ENCODE assay signal across 24 cellular contexts in the genomic region with DNA sequence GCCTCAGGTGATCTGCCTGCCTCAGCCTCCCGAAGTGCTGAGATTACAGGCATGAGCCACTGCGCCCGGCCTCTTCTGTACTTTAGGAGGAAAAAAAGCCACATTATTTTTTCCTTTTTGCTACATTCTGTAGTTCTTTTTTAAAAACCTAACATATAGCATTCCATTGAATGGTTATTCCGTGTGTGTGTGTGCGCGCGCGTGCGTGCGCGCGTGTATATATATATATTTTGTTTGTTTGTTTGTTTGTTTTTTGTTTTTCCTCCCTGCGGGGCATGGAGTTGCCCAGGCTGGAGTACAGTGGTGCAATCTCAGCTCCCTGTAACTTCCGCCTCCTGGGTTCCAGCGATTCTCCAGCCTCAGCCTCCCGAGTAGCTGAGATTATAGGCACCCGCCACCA.
"Had no signal": no experiment of that assay in that cellular context is flagged by ENCODE, and none has a peak within 500 bp of the region (broad histone marks: within the 10 kb centered on the region; RNA-seq: fewer than 3 reads in every experiment).

No MANE protein-coding gene starts in this region.

- H3K27me3 ChIP-seq: adrenal gland, body of pancreas, colonic mucosa, pancreas, stomach, thyroid gland, upper lobe of right lung had no signal

- H3K27me3 Mint-ChIP-seq: activated B cell treated with CpG ODN at 0.5 μM for 24 hours; activated CD4-positive, alpha-beta T cell treated with anti-CD3 and anti-CD28 coated beads for 36 hours; activated CD8-positive, alpha-beta memory T cell treated with anti-CD3 and anti-CD28 coated beads, Interleukin-2, amount 10 ng/mL, durations not matched to agents 7 days and 5 days; activated naive CD8-positive, alpha-beta T cell treated with anti-CD3 and anti-CD28 coated beads for 36 hours; effector memory CD8-positive, alpha-beta T cell; naive thymus-derived CD4-positive, alpha-beta T cell; stimulated activated naive B cell treated with anti-CD40 and anti-IgM and Interleukin-4, amounts not matched to agents 10 μg/mL and 1 μg/mL and 100 μg/mL, for 72 hours had no signal

- H3K4me1 Mint-ChIP-seq: activated B cell treated with CpG ODN at 0.5 μM for 24 hours had no signal

- H3K9me3 ChIP-seq: adrenal gland, body of pancreas, colonic mucosa, pancreas, prostate gland, stomach, thyroid gland, upper lobe of right lung had no signal

- H3K27ac Mint-ChIP-seq: activated B cell treated with CpG ODN at 0.5 μM for 24 hours; activated CD4-positive, alpha-beta T cell treated with anti-CD3 and anti-CD28 coated beads for 36 hours; activated CD8-positive, alpha-beta memory T cell treated with anti-CD3 and anti-CD28 coated beads, Interleukin-2, amount 10 ng/mL, durations not matched to agents 7 days and 5 days; stimulated activated naive B cell treated with anti-CD40 and anti-IgM and Interleukin-4, amounts not matched to agents 10 μg/mL and 1 μg/mL and 100 μg/mL, for 72 hours had no signal

- H3K9me3 Mint-ChIP-seq: activated B cell treated with CpG ODN at 0.5 μM for 24 hours; effector memory CD8-positive, alpha-beta T cell; naive thymus-derived CD4-positive, alpha-beta T cell; stimulated activated naive B cell treated with anti-CD40 and anti-IgM and Interleukin-4, amounts not matched to agents 10 μg/mL and 1 μg/mL and 100 μg/mL, for 72 hours had no signal

- H3K4me3 Mint-ChIP-seq: activated B cell treated with CpG ODN at 0.5 μM for 24 hours; activated CD8-positive, alpha-beta memory T cell treated with anti-CD3 and anti-CD28 coated beads, Interleukin-2, amount 10 ng/mL, durations not matched to agents 7 days and 5 days; activated naive CD8-positive, alpha-beta T cell treated with anti-CD3 and anti-CD28 coated beads for 36 hours; stimulated activated naive B cell treated with anti-CD40 and anti-IgM and Interleukin-4, amounts not matched to agents 10 μg/mL and 1 μg/mL and 100 μg/mL, for 72 hours had no signal

- H3K27ac ChIP-seq: adrenal gland, colonic mucosa, pancreas, prostate gland, stomach, thyroid gland, upper lobe of right lung had no signal

- DNase-seq: activated B cell treated with CpG ODN at 0.5 μM for 24 hours; activated CD4-positive, alpha-beta T cell treated with anti-CD3 and anti-CD28 coated beads for 36 hours; activated CD8-positive, alpha-beta memory T cell treated with anti-CD3 and anti-CD28 coated beads, Interleukin-2, amount 10 ng/mL, durations not matched to agents 7 days and 5 days; activated CD8-positive, alpha-beta T cell treated with anti-CD3 and anti-CD28 coated beads, Interleukin-2, amount 10 ng/mL, durations not matched to agents 7 days and 5 days; activated naive CD4-positive, alpha-beta T cell treated with Interleukin-2 at 50 U/mL for 16 hours; activated naive CD8-positive, alpha-beta T cell treated with anti-CD3 and anti-CD28 coated beads for 36 hours; activated T-cell treated with anti-CD3 and anti-CD28 coated beads, Interleukin-2, amount 50 U/mL, for 48 hours; adrenal gland; aorta; body of pancreas; colonic mucosa; effector memory CD8-positive, alpha-beta T cell; erythroblast; midbrain; naive thymus-derived CD4-positive, alpha-beta T cell; pancreas; stimulated activated CD4-positive, alpha-beta T cell treated with anti-CD3 and anti-CD28 coated beads, Interleukin-15, amount 100 ng/mL, for 24 hours; stimulated activated CD4-positive, alpha-beta T cell treated with anti-CD3 and anti-CD28 coated beads, Interleukin-2, amount 100 ng/mL, for 24 hours; stimulated activated naive B cell treated with anti-CD40 and anti-IgM and Interleukin-4, amounts not matched to agents 10 μg/mL and 1 μg/mL and 100 μg/mL, for 72 hours; stomach; T-helper 2 cell; thyroid gland; upper lobe of right lung had no signal

- ATAC-seq: activated CD4-positive, alpha-beta T cell treated with anti-CD3 and anti-CD28 coated beads for 36 hours; activated CD8-positive, alpha-beta memory T cell treated with anti-CD3 and anti-CD28 coated beads, Interleukin-2, amount 10 ng/mL, durations not matched to agents 7 days and 5 days; activated CD8-positive, alpha-beta T cell treated with anti-CD3 and anti-CD28 coated beads, Interleukin-2, amount 10 ng/mL, durations not matched to agents 7 days and 5 days; body of pancreas; effector memory CD8-positive, alpha-beta T cell; naive thymus-derived CD4-positive, alpha-beta T cell; pancreas; stimulated activated naive B cell treated with anti-CD40 and anti-IgM and Interleukin-4, amounts not matched to agents 10 μg/mL and 1 μg/mL and 100 μg/mL, for 72 hours; upper lobe of right lung had no signal

- H3K4me1 ChIP-seq: colonic mucosa, prostate gland had no signal

- H3K36me3 Mint-ChIP-seq: activated CD8-positive, alpha-beta memory T cell treated with anti-CD3 and anti-CD28 coated beads, Interleukin-2, amount 10 ng/mL, durations not matched to agents 7 days and 5 days; activated naive CD8-positive, alpha-beta T cell treated with anti-CD3 and anti-CD28 coated beads for 36 hours; naive thymus-derived CD4-positive, alpha-beta T cell; stimulated activated naive B cell treated with anti-CD40 and anti-IgM and Interleukin-4, amounts not matched to agents 10 μg/mL and 1 μg/mL and 100 μg/mL, for 72 hours had no signal

- H3K36me3 ChIP-seq: adrenal gland, colonic mucosa, pancreas, prostate gland, stomach, thyroid gland, upper lobe of right lung had no signal

- H3K4me3 ChIP-seq: adrenal gland, body of pancreas, colonic mucosa, pancreas, prostate gland, stomach, thyroid gland, upper lobe of right lung had no signal
